In the genomic region with DNA sequence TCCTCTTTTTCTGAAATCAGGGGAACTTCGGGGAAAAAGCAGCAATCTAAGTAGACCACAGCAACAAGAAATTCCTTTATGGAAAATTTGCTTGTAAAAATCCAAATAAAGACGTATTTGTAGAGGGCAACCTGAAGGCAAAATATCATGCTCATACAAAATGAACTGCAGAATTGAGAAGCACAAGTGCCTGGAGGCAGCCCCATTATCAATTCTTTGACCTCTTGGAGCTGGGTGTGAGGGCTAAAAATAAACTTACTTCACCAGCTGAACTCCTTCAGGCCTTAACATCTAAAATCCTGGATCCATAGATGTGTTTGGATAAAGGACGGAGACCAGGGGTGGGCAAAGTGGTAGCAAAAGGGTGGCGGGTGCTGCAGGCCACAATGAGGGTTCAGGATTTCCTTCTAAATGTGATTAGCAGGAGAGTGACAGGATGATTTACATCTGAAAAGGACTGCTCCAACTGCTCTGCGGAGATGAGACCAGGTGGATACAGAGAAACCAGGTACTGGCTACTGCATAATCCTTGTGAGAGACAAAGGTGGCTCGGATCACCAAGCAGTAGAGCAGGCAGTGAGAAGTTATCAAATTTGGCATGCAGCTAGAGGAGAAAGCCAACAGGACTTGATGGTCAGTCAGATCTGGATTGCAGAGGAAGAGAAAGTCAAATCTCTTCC, we compare ENCODE assay signal across 26 cellular contexts.
DNase-seq lines count a peak whose midpoint lies in the region; ATAC-seq lines count a peak whose summit lies in the region.
"Had no signal": no experiment of that assay in that cellular context is flagged by ENCODE, and none has a peak within 500 bp of the region (broad histone marks: within the 10 kb centered on the region; RNA-seq: fewer than 3 reads in every experiment).

No MANE protein-coding gene starts in this region.

- no peaks in the 10 kb centered on the region for H3K79me2 ChIP-seq in mesendoderm (ENCODE audit: control insufficient read depth, insufficient read depth, low read length)

- H2BK5ac ChIP-seq in mesendoderm (ENCODE audit: low read length): no peak overlapping the region

- DNase-seq in Right ventricle myocardium superior: no peak
- DNase-seq in left cardiac atrium: no peak
- DNase-seq in foreskin melanocyte: peak; percentile 20
- peak; percentile 21 for DNase-seq in mesendoderm
- no peak for DNase-seq in COR-L47 (lab: John Stamatoyannopoulos, UW)
- DNase-seq: 8988T; AML-193; C1 segment of cervical spinal cord; Calu3; CD8-positive, alpha-beta T cell; DMS153; GDM1; HFFc6; KBM-7; MM.1S; NCI-H1048; NCI-H1417 treated with DMSO at 0.1 percent for 48 hours; NCI-H187; NCI-H446 treated with DMSO at 0.1 percent for 48 hours; NCI-H69; PC-9; RPMI8226 had no signal

- WGBS in HUES64: 45% methylated on average over 5 of the region's 6 CpGs
- WGBS in mesendoderm (ENCODE audit: extremely low coverage, insufficient coverage, low lambda C conversion rate): no CpG with 5 or more reads among the region's 6 CpGs

- H3K36me3 ChIP-seq in HUES64 (ENCODE audit: insufficient read depth, low read length): no peaks in the 10 kb centered on the region
- H3K36me3 ChIP-seq in mesendoderm (ENCODE audit: control insufficient read depth, insufficient read depth, low read length): no peaks in the 10 kb centered on the region

- H4K8ac ChIP-seq in mesendoderm (ENCODE audit: low read depth, low read length): no peak overlapping the region

- H3K4me3 ChIP-seq in HUES64 (ENCODE audit: low read length): no peak overlapping the region
- H3K4me3 ChIP-seq in mesendoderm (ENCODE audit: low read length): no peak overlapping the region
- H3K4me3 ChIP-seq: PC-9 had no signal

- no peak overlapping the region for H3K9ac ChIP-seq in HUES64 (ENCODE audit: low read depth, low read length)
- H3K9ac ChIP-seq in mesendoderm (ENCODE audit: low read length): no peak overlapping the region

- H2BK15ac ChIP-seq in mesendoderm (replicated peaks; ENCODE audit: low read depth): no peak overlapping the region

- no peak overlapping the region for H2AK5ac ChIP-seq in mesendoderm (ENCODE audit: low read length)

- H3K4me1 ChIP-seq in HUES64 (ENCODE audit: insufficient read depth, low read length) (peaks cover 21% of the 10 kb centered on the region), mesendoderm (ENCODE audit: control insufficient read depth, low read depth, low read length) (peaks cover 3% of the 10 kb centered on the region)

- ATAC-seq in Right ventricle myocardium superior (ENCODE audit: poor library complexity) (peak; percentile 71), left cardiac atrium (no peak), GM21381 (IDR thresholded peaks at IDR 0.05; ENCODE audit: unreplicated experiment) (no peak), GM19452 (IDR thresholded peaks at IDR 0.05; ENCODE audit: unreplicated experiment) (no peak)
- ATAC-seq: CD8-positive, alpha-beta T cell had no signal

- peak overlapping the region; percentile 3; the same call in 1 of the 2 replicates for H3K27ac ChIP-seq in HUES64 (ENCODE audit: low read depth, low read length)
- no peak overlapping the region for H3K27ac ChIP-seq in mesendoderm (ENCODE audit: low read depth, low read length)
- H3K27ac ChIP-seq: HL-60, PC-9 had no signal

- no peaks in the 10 kb centered on the region for H3K79me1 ChIP-seq in mesendoderm (ENCODE audit: low read length)

- H3K18ac ChIP-seq in mesendoderm (ENCODE audit: low read length): no peak overlapping the region

- H4K5ac ChIP-seq in mesendoderm (ENCODE audit: low read length): no peak overlapping the region

- H3K23ac ChIP-seq in mesendoderm (ENCODE audit: low read length): no peak overlapping the region

- no peak overlapping the region for H3K4ac ChIP-seq in mesendoderm (ENCODE audit: low read depth, low read length)

- H3K27me3 ChIP-seq in HUES64 (ENCODE audit: insufficient read depth, low read length) (no peaks in the 10 kb centered on the region), mesendoderm (ENCODE audit: insufficient read depth, low read length, poor library complexity) (no peaks in the 10 kb centered on the region)

- H3K56ac ChIP-seq in mesendoderm (ENCODE audit: low read length): no peak overlapping the region

- H3K4me2 ChIP-seq in mesendoderm (ENCODE audit: low read length): no peak overlapping the region
- H3K4me2 ChIP-seq: PC-9 had no signal

- no peak overlapping the region for H2BK120ac ChIP-seq in mesendoderm (ENCODE audit: low read depth, low read length)

- no peaks in the 10 kb centered on the region for H3K9me3 ChIP-seq in HUES64 (ENCODE audit: insufficient read depth, low read depth, low read length)

- intact Hi-C loops in Right ventricle myocardium superior (cut with DNase I): no loop called here
- intact Hi-C loops in left cardiac atrium (cut with DNase I): loop anchor here in 1 of 2 donors (10.0 kb wide), 1 partner anchor 79 kb away; a partner anchor contains a TSS

Comparison
In these comparisons a context has a peak if more than half of its experiments do, and no peak if none do; other contexts are left out.
1. DNase-seq: peak in foreskin melanocyte (single experiment) and mesendoderm (single experiment); none in Right ventricle myocardium superior (single experiment), left cardiac atrium (single experiment) and COR-L47 (single experiment).